14 cellular contexts compared by ENCODE assay signal in the genomic region with DNA sequence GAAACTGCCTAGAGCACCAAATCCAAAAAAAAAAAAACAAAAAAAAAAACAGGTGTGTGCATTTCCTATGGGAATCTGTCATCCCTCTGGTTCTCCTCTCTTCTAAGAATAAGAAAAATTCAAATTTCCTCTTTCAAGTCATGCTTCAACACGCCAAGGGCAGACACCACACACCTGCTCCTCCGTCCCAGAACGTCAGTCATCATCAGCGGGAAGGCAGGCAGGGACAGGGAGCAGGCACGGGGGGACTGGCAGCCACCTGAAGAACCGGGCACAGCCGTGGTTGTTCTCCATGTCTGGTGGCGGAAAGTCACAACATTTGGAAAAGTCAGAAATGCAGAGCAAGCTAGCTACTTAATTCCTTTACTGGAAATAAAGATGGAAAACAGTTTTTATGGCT.
"Had no signal": no experiment of that assay in that cellular context is flagged by ENCODE, and none has a peak within 500 bp of the region (broad histone marks: within the 10 kb centered on the region; RNA-seq: fewer than 3 reads in every experiment).

No MANE protein-coding gene starts in this region.

- H3K27ac Mint-ChIP-seq: activated CD4-positive, alpha-beta memory T cell treated with anti-CD3 and anti-CD28 coated beads for 36 hours; activated naive CD8-positive, alpha-beta T cell treated with anti-CD3 and anti-CD28 coated beads, Interleukin-2, amount 10 ng/mL, durations not matched to agents 7 days and 5 days; activated T-cell treated with anti-CD3 and anti-CD28 coated beads, Interleukin-2, amount 50 U/mL, for 72 hours had no signal

- H3K27ac ChIP-seq: breast epithelium, dorsolateral prefrontal cortex, tibial nerve had no signal

- H3K4me1 Mint-ChIP-seq: activated naive CD8-positive, alpha-beta T cell treated with anti-CD3 and anti-CD28 coated beads, Interleukin-2, amount 10 ng/mL, durations not matched to agents 7 days and 5 days had no signal

- H3K4me3 Mint-ChIP-seq: activated CD4-positive, alpha-beta memory T cell treated with anti-CD3 and anti-CD28 coated beads for 36 hours; activated naive CD8-positive, alpha-beta T cell treated with anti-CD3 and anti-CD28 coated beads, Interleukin-2, amount 10 ng/mL, durations not matched to agents 7 days and 5 days; activated T-cell treated with anti-CD3 and anti-CD28 coated beads, Interleukin-2, amount 50 U/mL, for 72 hours had no signal

- H3K27me3 ChIP-seq: breast epithelium, dorsolateral prefrontal cortex, tibial nerve had no signal

- H3K36me3 Mint-ChIP-seq: activated CD4-positive, alpha-beta memory T cell treated with anti-CD3 and anti-CD28 coated beads for 36 hours; activated naive CD8-positive, alpha-beta T cell treated with anti-CD3 and anti-CD28 coated beads, Interleukin-2, amount 10 ng/mL, durations not matched to agents 7 days and 5 days had no signal

- H3K4me1 ChIP-seq: breast epithelium had no signal

- H3K4me3 ChIP-seq: breast epithelium, dorsolateral prefrontal cortex, tibial nerve had no signal

- DNase-seq: activated CD4-positive, alpha-beta memory T cell treated with anti-CD3 and anti-CD28 coated beads for 36 hours; activated CD4-positive, alpha-beta T cell treated with anti-CD3 and anti-CD28 coated beads for 1 hour; activated gamma-delta T cell treated with Interleukin-2 at 50 U/mL for 16 hours; activated naive CD8-positive, alpha-beta T cell treated with anti-CD3 and anti-CD28 coated beads, Interleukin-2, amount 10 ng/mL, durations not matched to agents 7 days and 5 days; activated T-cell treated with anti-CD3 and anti-CD28 coated beads, Interleukin-2, amount 50 U/mL, for 72 hours; anterior cingulate cortex; dorsolateral prefrontal cortex; kidney glomerular epithelial cell; retina; stimulated activated CD4-positive, alpha-beta T cell treated with anti-CD3 and anti-CD28 coated beads, Interleukin-4, amount 100 ng/mL, for 4 hours; T-helper 9 cell had no signal

- ATAC-seq: activated T-cell treated with anti-CD3 and anti-CD28 coated beads, Interleukin-2, amount 50 U/mL, for 72 hours had no signal

- H3K36me3 ChIP-seq: breast epithelium, tibial nerve had no signal

- H3K9me3 ChIP-seq: breast epithelium, tibial nerve had no signal

- FAIRE-seq: frontal cortex had no signal

- H3K9me3 Mint-ChIP-seq: activated CD4-positive, alpha-beta memory T cell treated with anti-CD3 and anti-CD28 coated beads for 36 hours; activated naive CD8-positive, alpha-beta T cell treated with anti-CD3 and anti-CD28 coated beads, Interleukin-2, amount 10 ng/mL, durations not matched to agents 7 days and 5 days; activated T-cell treated with anti-CD3 and anti-CD28 coated beads, Interleukin-2, amount 50 U/mL, for 72 hours had no signal
